1 cellular context compared by ENCODE assay signal in the genomic region with DNA sequence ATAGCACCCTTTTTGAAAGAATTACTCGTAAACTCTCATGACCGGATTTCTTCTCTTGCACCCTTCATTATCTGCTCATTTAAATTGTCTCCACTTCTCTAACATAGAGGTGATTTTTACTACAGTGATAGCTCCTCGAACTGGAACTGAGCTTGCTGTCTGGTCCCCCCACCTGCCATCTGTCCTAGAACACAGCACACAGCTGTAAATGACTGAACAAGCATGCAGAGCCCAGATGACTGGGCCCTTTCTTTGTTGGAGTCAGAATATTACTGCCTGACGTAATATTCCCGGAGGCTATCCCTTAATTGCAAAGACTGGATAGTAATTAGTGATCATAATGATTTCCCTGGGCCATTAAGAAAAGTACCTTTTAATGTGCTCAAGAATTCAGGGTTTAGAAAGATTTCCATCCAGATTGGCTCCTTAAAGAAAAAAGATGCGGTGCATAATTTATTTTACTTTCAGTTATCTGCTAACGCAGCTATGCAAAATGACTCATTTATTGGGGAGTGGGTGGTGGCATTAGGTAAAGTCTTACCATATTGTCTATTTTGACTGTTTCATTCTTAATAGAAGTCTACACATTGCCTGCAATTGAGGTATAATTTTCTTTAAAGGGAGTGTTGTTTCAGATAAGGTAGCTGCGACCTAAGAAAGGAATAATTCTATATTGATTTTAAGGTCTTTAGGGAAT.
A peak's percentile ranks its signal among the peaks of the same experiment; 100 is the strongest.
TF ChIP-seq lines count a peak whose summit lies in the region.

No MANE protein-coding gene starts in this region.

TF ChIP-seq in SK-N-SH treated with all-trans-retinoic acid at 6 μM for 48 hours, 23 proteins besides CTCF, POLR2A, EP300 and RAD21 (continued from another document):
- TF ChIP-seq, protein P1, sequence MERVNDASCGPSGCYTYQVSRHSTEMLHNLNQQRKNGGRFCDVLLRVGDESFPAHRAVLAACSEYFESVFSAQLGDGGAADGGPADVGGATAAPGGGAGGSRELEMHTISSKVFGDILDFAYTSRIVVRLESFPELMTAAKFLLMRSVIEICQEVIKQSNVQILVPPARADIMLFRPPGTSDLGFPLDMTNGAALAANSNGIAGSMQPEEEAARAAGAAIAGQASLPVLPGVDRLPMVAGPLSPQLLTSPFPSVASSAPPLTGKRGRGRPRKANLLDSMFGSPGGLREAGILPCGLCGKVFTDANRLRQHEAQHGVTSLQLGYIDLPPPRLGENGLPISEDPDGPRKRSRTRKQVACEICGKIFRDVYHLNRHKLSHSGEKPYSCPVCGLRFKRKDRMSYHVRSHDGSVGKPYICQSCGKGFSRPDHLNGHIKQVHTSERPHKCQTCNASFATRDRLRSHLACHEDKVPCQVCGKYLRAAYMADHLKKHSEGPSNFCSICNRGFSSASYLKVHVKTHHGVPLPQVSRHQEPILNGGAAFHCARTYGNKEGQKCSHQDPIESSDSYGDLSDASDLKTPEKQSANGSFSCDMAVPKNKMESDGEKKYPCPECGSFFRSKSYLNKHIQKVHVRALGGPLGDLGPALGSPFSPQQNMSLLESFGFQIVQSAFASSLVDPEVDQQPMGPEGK (CRISPR knock-in tag; IDR thresholded peaks at IDR 0.05; ENCODE audit: borderline replicate concordance), result no peak
- peak; percentile 78 for TF ChIP-seq ISL1 (CRISPR knock-in tag; IDR thresholded peaks at IDR 0.05)
- peak; percentile 66; the same call in 1 of the 2 replicates for TF ChIP-seq SNAI2 (CRISPR knock-in tag; IDR thresholded peaks at IDR 0.05)
- no peak for TF ChIP-seq ZFP30 (CRISPR knock-in tag; IDR thresholded peaks at IDR 0.05)
- TF ChIP-seq ESRRG (CRISPR knock-in tag; IDR thresholded peaks at IDR 0.05), result no peak
- TF ChIP-seq, protein P2, sequence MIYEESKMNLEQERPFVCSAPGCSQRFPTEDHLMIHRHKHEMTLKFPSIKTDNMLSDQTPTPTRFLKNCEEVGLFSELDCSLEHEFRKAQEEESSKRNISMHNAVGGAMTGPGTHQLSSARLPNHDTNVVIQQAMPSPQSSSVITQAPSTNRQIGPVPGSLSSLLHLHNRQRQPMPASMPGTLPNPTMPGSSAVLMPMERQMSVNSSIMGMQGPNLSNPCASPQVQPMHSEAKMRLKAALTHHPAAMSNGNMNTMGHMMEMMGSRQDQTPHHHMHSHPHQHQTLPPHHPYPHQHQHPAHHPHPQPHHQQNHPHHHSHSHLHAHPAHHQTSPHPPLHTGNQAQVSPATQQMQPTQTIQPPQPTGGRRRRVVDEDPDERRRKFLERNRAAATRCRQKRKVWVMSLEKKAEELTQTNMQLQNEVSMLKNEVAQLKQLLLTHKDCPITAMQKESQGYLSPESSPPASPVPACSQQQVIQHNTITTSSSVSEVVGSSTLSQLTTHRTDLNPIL (CRISPR knock-in tag; IDR thresholded peaks at IDR 0.05; ENCODE audit: low read depth), result peak; percentile 42; the same call in 1 of the 2 replicates
